ENCODE assay signal across 1 cellular context in genomic region chr2:85561280-85562212, GRCh38.
TF ChIP-seq lines count a peak whose summit lies in the region.

TSS of gene GGCX (minus strand) at chr2:85561493. CDS start at chr2:85561428, 65 bp downstream.

TF ChIP-seq in HepG2, 621 proteins besides CTCF, POLR2A, EP300 and RAD21 (continued from another document and continues in another):
- TF ChIP-seq THAP9 (CRISPR knock-in tag; IDR thresholded peaks at IDR 0.05; ENCODE audit: borderline replicate concordance): peak; percentile 99
- TF ChIP-seq GLI4 (CRISPR knock-in tag; IDR thresholded peaks at IDR 0.05; ENCODE audit: borderline replicate concordance): peak; percentile 63; the same call in 1 of the 2 replicates
- peak; percentile 40; the same call in 1 of the 2 replicates for TF ChIP-seq ZNF292 (CRISPR knock-in tag; IDR thresholded peaks at IDR 0.05; ENCODE audit: borderline replicate concordance, low read depth)
- no peak for TF ChIP-seq NPAS2 (CRISPR knock-in tag; IDR thresholded peaks at IDR 0.05; ENCODE audit: borderline replicate concordance)
- no peak for TF ChIP-seq ARNT (IDR thresholded peaks at IDR 0.05)
- TF ChIP-seq IRF1 (CRISPR knock-in tag; IDR thresholded peaks at IDR 0.05; ENCODE audit: low read depth): no peak
- TF ChIP-seq ZNF567 (CRISPR knock-in tag; IDR thresholded peaks at IDR 0.05; ENCODE audit: borderline replicate concordance): peak; percentile 85
- 0 out of 2 replicates have a peak, but pooled peaks have one; percentile 49 for TF ChIP-seq PCBP1 (IDR thresholded peaks at IDR 0.05; ENCODE audit: borderline replicate concordance, low read depth, low read length)
- 0 out of 2 replicates have a peak, but pooled peaks have one; percentile 52 for TF ChIP-seq HNRNPL (IDR thresholded peaks at IDR 0.05; ENCODE audit: low read depth, low read length)
- TF ChIP-seq ZNF510 (CRISPR knock-in tag; IDR thresholded peaks at IDR 0.05; ENCODE audit: low read depth): 0 out of 2 replicates have a peak, but pooled peaks have one; percentile 63
- TF ChIP-seq RXRA (CRISPR knock-in tag; IDR thresholded peaks at IDR 0.05): peak; percentile 71; the same call in 1 of the 2 replicates
- TF ChIP-seq NFYB (CRISPR knock-in tag; IDR thresholded peaks at IDR 0.05): peak; percentile 39; the same call in 1 of the 2 replicates
- no peak for TF ChIP-seq MBD4 (IDR thresholded peaks at IDR 0.05; ENCODE audit: borderline replicate concordance, low read length)
- peak; percentile 93 for TF ChIP-seq ARID4A (CRISPR knock-in tag; IDR thresholded peaks at IDR 0.05; ENCODE audit: borderline replicate concordance)
- no peak for TF ChIP-seq REXO4 (CRISPR knock-in tag; IDR thresholded peaks at IDR 0.05; ENCODE audit: borderline replicate concordance)
- TF ChIP-seq ZNF646 (CRISPR knock-in tag; IDR thresholded peaks at IDR 0.05): no peak; the same call in 1 of the 2 replicates
- peak; percentile 92 for TF ChIP-seq POGZ (CRISPR knock-in tag; IDR thresholded peaks at IDR 0.05)
- TF ChIP-seq PRDM10 (CRISPR knock-in tag; IDR thresholded peaks at IDR 0.05; ENCODE audit: low read depth): peak; percentile 87
- TF ChIP-seq ELK4 (CRISPR knock-in tag; IDR thresholded peaks at IDR 0.05; ENCODE audit: borderline replicate concordance): no peak
- no peak for TF ChIP-seq ZNF644 (CRISPR knock-in tag; IDR thresholded peaks at IDR 0.05; ENCODE audit: low read depth)
- peak; percentile 91 for TF ChIP-seq SALL1 (CRISPR knock-in tag; IDR thresholded peaks at IDR 0.05)
- TF ChIP-seq KLF9 (CRISPR knock-in tag; IDR thresholded peaks at IDR 0.05; ENCODE audit: low read depth): no peak; the same call in 1 of the 2 replicates
- no peak for TF ChIP-seq RCOR2 (CRISPR knock-in tag; IDR thresholded peaks at IDR 0.05)
- TF ChIP-seq KDM6A (CRISPR knock-in tag; IDR thresholded peaks at IDR 0.05; ENCODE audit: low read depth): no peak
- TF ChIP-seq ZNF563 (CRISPR knock-in tag; IDR thresholded peaks at IDR 0.05): peak; percentile 99
- no peak for TF ChIP-seq NFATC3 (CRISPR knock-in tag; IDR thresholded peaks at IDR 0.05)
- no peak for TF ChIP-seq AKNA (CRISPR knock-in tag; IDR thresholded peaks at IDR 0.05; ENCODE audit: borderline replicate concordance)
- peak; percentile 93 for TF ChIP-seq TAF1 (CRISPR knock-in tag; IDR thresholded peaks at IDR 0.05)
- TF ChIP-seq ZNF780A (CRISPR knock-in tag; IDR thresholded peaks at IDR 0.05): 0 out of 2 replicates have a peak, but pooled peaks have one; percentile 13
- no peak for TF ChIP-seq ZNF660 (CRISPR knock-in tag; IDR thresholded peaks at IDR 0.05; ENCODE audit: borderline replicate concordance, low read depth)
